17 cellular contexts compared by ENCODE assay signal in genomic region chr16:50490828-50491227, GRCh38. TPM values are rescaled to one million over a fixed set of nuclear protein-coding genes. Genes with fewer than 3 reads are reported as not detected.
A peak's percentile ranks its signal among the peaks of the same experiment; 100 is the strongest.
DNase-seq lines count a peak whose midpoint lies in the region; ATAC-seq and TF ChIP-seq lines count a peak whose summit lies in the region.
"Had no signal": no experiment of that assay in that cellular context is flagged by ENCODE, and none has a peak within 500 bp of the region (broad histone marks: within the 10 kb centered on the region; RNA-seq: fewer than 3 reads in every experiment).

No MANE protein-coding gene starts in this region.

- H3K4me1 ChIP-seq in SK-N-SH (ENCODE audit: control insufficient read depth in 1 of 2, insufficient read depth in 2 of 2, low read depth in 1 of 2, low read length in 1 of 2) (no peaks in the 10 kb centered on the region), Karpas-422 (ENCODE audit: low read length) (no peaks in the 10 kb centered on the region), smooth muscle cell (ENCODE audit: low read depth) (no peaks in the 10 kb centered on the region), neuronal stem cell (ENCODE audit: control insufficient read depth in 2 of 2, insufficient read depth in 1 of 2, low read depth in 1 of 2, low read length in 2 of 2) (no peaks in the 10 kb centered on the region)
- H3K4me1 ChIP-seq: BLaER1 treated with 17β-estradiol and CSF1 and Interleukin-3, amounts not matched to agents 10 nM and 100 nM had no signal

- no peak for TF ChIP-seq RAD21 in SK-N-SH (IDR thresholded peaks at IDR 0.05; ENCODE audit: low read length)

- H3K27ac ChIP-seq in SK-N-SH (ENCODE audit: low read depth in 2 of 2, low read length in 1 of 2) (no peak overlapping the region), Karpas-422 (ENCODE audit: low read length) (no peak overlapping the region), smooth muscle cell (ENCODE audit: low read depth) (no peak overlapping the region), neuronal stem cell (replicated peaks; ENCODE audit: low read length) (no peak overlapping the region)
- H3K27ac ChIP-seq: 22Rv1; BLaER1 treated with 17β-estradiol and CSF1 and Interleukin-3, amounts not matched to agents 10 nM and 100 nM had no signal

- POLR2A ChIA-PET in SK-N-SH (lab: Yijun Ruan, JAX) = no interaction called here

- H2AK5ac ChIP-seq in neuronal stem cell (ENCODE audit: low read depth, low read length) = no peak overlapping the region

- no peak overlapping the region for H4K8ac ChIP-seq in neuronal stem cell (ENCODE audit: low read depth, low read length)

- H3K4ac ChIP-seq in neuronal stem cell (ENCODE audit: low read length) = no peak overlapping the region

- no peak overlapping the region for H2BK15ac ChIP-seq in neuronal stem cell (ENCODE audit: low read length)

- 38% methylated on average over 2 of the region's 2 CpGs for WGBS in SK-N-SH (ENCODE audit: low lambda C conversion rate)
- WGBS in smooth muscle cell (ENCODE audit: low lambda C conversion rate) = 97% methylated on average over 2 of the region's 2 CpGs
- no CpG with 5 or more reads among the region's 2 CpGs for whole genome bisulfite sequencing in neuronal stem cell (ENCODE audit: extremely low coverage in 2 of 2, insufficient read length in 2 of 2, insufficient replicate concordance in 1 of 2), 2 donors

- ATAC-seq in SK-N-SH treated with all-trans-retinoic acid at 6 μM for 48 hours = no peak
- ATAC-seq: CD8-positive, alpha-beta T cell; HCT116 had no signal

- H3K23ac ChIP-seq in neuronal stem cell (ENCODE audit: low read depth, low read length, poor library complexity) = no peak overlapping the region

- no peak overlapping the region for H3K18ac ChIP-seq in neuronal stem cell (ENCODE audit: low read length)

- H3F3A ChIP-seq in SK-N-SH (replicated peaks; ENCODE audit: insufficient read depth) (no peaks in the 10 kb centered on the region), smooth muscle cell (ENCODE audit: low read depth) (no peaks in the 10 kb centered on the region)

- H2AFZ ChIP-seq in SK-N-SH (ENCODE audit: low read depth) = no peak overlapping the region
- H2AFZ ChIP-seq in Karpas-422 (ENCODE audit: low read length) = no peak overlapping the region
- H2AFZ ChIP-seq in smooth muscle cell (ENCODE audit: low read depth) = no peak overlapping the region
- H2AFZ ChIP-seq in neuronal stem cell (ENCODE audit: low read length) = no peak overlapping the region

- H3K4me3 ChIP-seq in SK-N-SH (ENCODE audit: low read depth in 2 of 2, low read length in 1 of 2) = no peak overlapping the region
- no peak overlapping the region for H3K4me3 ChIP-seq in Karpas-422 (ENCODE audit: low read length)
- H3K4me3 ChIP-seq in smooth muscle cell = no peak overlapping the region
- H3K4me3 ChIP-seq in neuronal stem cell (ENCODE audit: low read length in 2 of 2) = no peak overlapping the region
- H3K4me3 ChIP-seq: BLaER1 treated with 17β-estradiol and CSF1 and Interleukin-3, amounts not matched to agents 10 nM and 100 nM had no signal

- H3K9me3 ChIP-seq in SK-N-SH (no peaks in the 10 kb centered on the region), Karpas-422 (ENCODE audit: low read length) (no peaks in the 10 kb centered on the region), smooth muscle cell (replicated peaks; ENCODE audit: low read depth) (no peaks in the 10 kb centered on the region), neuronal stem cell (replicated peaks in 1 of 2; ENCODE audit: control insufficient read depth in 2 of 2, insufficient read depth in 1 of 2, low read depth in 1 of 2, low read length in 2 of 2) (no peaks in the 10 kb centered on the region)

- TF ChIP-seq CTCF in SK-N-SH (IDR thresholded peaks at IDR 0.05) = no peak
- TF ChIP-seq CTCF in smooth muscle cell (IDR thresholded peaks at IDR 0.05; ENCODE audit: borderline replicate concordance, insufficient read depth, poor library complexity, severe bottlenecking) = no peak

- no peak overlapping the region for H2BK120ac ChIP-seq in neuronal stem cell (ENCODE audit: low read depth, low read length)

- no peak for DNase-seq in SK-N-SH
- peak; percentile 1 for DNase-seq in GM03348 (ENCODE audit: low spot score)
- DNase-seq in Karpas-422 = peak; percentile 6
- peak; percentile 7 for DNase-seq in iPS-NIHi7 (ENCODE audit: extremely low spot score)
- no peak for DNase-seq in smooth muscle cell (lab: John Stamatoyannopoulos, UW; ENCODE audit: unreplicated experiment)
- no peak for DNase-seq in neuronal stem cell (ENCODE audit: low spot score)
- no peak for DNase-seq in glomerular visceral epithelial cell (ENCODE audit: extremely low spot score)
- DNase-seq: Calu3, DMS79 treated with DMSO at 0.1 percent for 48 hours, GF-D8, HFFc6 had no signal

- no peaks in the 10 kb centered on the region for H3K79me1 ChIP-seq in neuronal stem cell (ENCODE audit: low read depth, low read length)

- no peak overlapping the region for H2BK5ac ChIP-seq in neuronal stem cell (ENCODE audit: low read length)

- no peaks in the 10 kb centered on the region for H3K9me2 ChIP-seq in SK-N-SH
- H3K9me2 ChIP-seq in Karpas-422 (replicated peaks; ENCODE audit: insufficient read depth, low read length) = 0 out of 2 replicates have a peak, but pooled peaks cover 5% of the 10 kb centered on the region

- H3K9ac ChIP-seq in SK-N-SH (no peak overlapping the region), Karpas-422 (ENCODE audit: low read length) (no peak overlapping the region), smooth muscle cell (ENCODE audit: low read depth) (no peak overlapping the region), neuronal stem cell (ENCODE audit: low read depth, low read length, poor library complexity) (no peak overlapping the region)
- H3K9ac ChIP-seq: BLaER1 treated with 17β-estradiol and CSF1 and Interleukin-3, amounts not matched to agents 10 nM and 100 nM had no signal

- H3K4me2 ChIP-seq in SK-N-SH = no peak overlapping the region
- no peak overlapping the region for H3K4me2 ChIP-seq in Karpas-422 (ENCODE audit: low read depth, low read length, poor library complexity, severe bottlenecking)
- H3K4me2 ChIP-seq in smooth muscle cell = no peak overlapping the region
- H3K4me2 ChIP-seq in neuronal stem cell (ENCODE audit: insufficient read depth, low read length, poor library complexity, severe bottlenecking) = no peak overlapping the region
- H3K4me2 ChIP-seq: BLaER1 treated with 17β-estradiol and CSF1 and Interleukin-3, amounts not matched to agents 10 nM and 100 nM had no signal

- H3K27me3 ChIP-seq in SK-N-SH (ENCODE audit: insufficient read depth) (no peaks in the 10 kb centered on the region), Karpas-422 (ENCODE audit: low read length) (no peaks in the 10 kb centered on the region; the same call in 1 of the 2 replicates), smooth muscle cell (ENCODE audit: low read depth) (no peaks in the 10 kb centered on the region), neuronal stem cell (ENCODE audit: control insufficient read depth in 3 of 3, insufficient read depth in 3 of 3, low read depth in 1 of 3, low read length in 3 of 3) (no peaks in the 10 kb centered on the region)
- H3K27me3 ChIP-seq: BLaER1 treated with 17β-estradiol and CSF1 and Interleukin-3, amounts not matched to agents 10 nM and 100 nM had no signal

- no peak overlapping the region for H3K14ac ChIP-seq in neuronal stem cell (ENCODE audit: low read length)

- H4K20me1 ChIP-seq in SK-N-SH (ENCODE audit: insufficient read depth) (no peaks in the 10 kb centered on the region), Karpas-422 (ENCODE audit: insufficient read depth, low read depth, low read length) (no peaks in the 10 kb centered on the region), smooth muscle cell (ENCODE audit: low read depth) (no peaks in the 10 kb centered on the region)
- H4K20me1 ChIP-seq: BLaER1 treated with 17β-estradiol and CSF1 and Interleukin-3, amounts not matched to agents 10 nM and 100 nM had no signal

- no peak overlapping the region for H4K91ac ChIP-seq in neuronal stem cell (ENCODE audit: low read depth, low read length, poor library complexity)

- no peak for TF ChIP-seq EP300 in SK-N-SH (IDR thresholded peaks at IDR 0.05; ENCODE audit: borderline replicate concordance in 1 of 2, low read depth in 1 of 2, low read length in 1 of 2)

- no peak overlapping the region for H2BK12ac ChIP-seq in neuronal stem cell (ENCODE audit: low read length)

- H3K36me3 ChIP-seq in SK-N-SH (replicated peaks in 1 of 2; ENCODE audit: control insufficient read depth in 1 of 2, insufficient read depth in 2 of 2, low read length in 1 of 2) (no peaks in the 10 kb centered on the region), Karpas-422 (ENCODE audit: insufficient read depth, low read length) (no peaks in the 10 kb centered on the region), smooth muscle cell (ENCODE audit: low read depth) (no peaks in the 10 kb centered on the region), neuronal stem cell (replicated peaks in 1 of 2; ENCODE audit: control insufficient read depth in 2 of 2, insufficient read depth in 2 of 2, low read length in 2 of 2) (no peaks in the 10 kb centered on the region)
- H3K36me3 ChIP-seq: BLaER1 treated with 17β-estradiol and CSF1 and Interleukin-3, amounts not matched to agents 10 nM and 100 nM had no signal

- CTCF ChIA-PET in SK-N-SH (lab: Yijun Ruan, JAX) = no interaction called here

- no peaks in the 10 kb centered on the region for H3K79me2 ChIP-seq in SK-N-SH (ENCODE audit: insufficient read depth)
- no peaks in the 10 kb centered on the region for H3K79me2 ChIP-seq in Karpas-422 (ENCODE audit: low read length)
- no peaks in the 10 kb centered on the region for H3K79me2 ChIP-seq in smooth muscle cell (ENCODE audit: low read depth)

TF ChIP-seq in SK-N-SH, 30 proteins besides CTCF, POLR2A, EP300 and RAD21 (continues in another document):
- TF ChIP-seq RFX5 (IDR thresholded peaks at IDR 0.05; ENCODE audit: low read length) = peak; percentile 76
- no peak for TF ChIP-seq FOXJ3 (CRISPR knock-in tag; IDR thresholded peaks at IDR 0.05)
- no peak for TF ChIP-seq EZH2phosphoT487 (IDR thresholded peaks at IDR 0.05; ENCODE audit: borderline replicate concordance, low read depth)

TF ChIP-seq in SK-N-SH treated with all-trans-retinoic acid at 6 μM for 48 hours, 23 proteins besides CTCF, POLR2A, EP300 and RAD21 (continues in another document):
- TF ChIP-seq ARNTL (CRISPR knock-in tag; IDR thresholded peaks at IDR 0.05; ENCODE audit: borderline replicate concordance, low read depth) (no peak), RARB (CRISPR knock-in tag; IDR thresholded peaks at IDR 0.05) (no peak)

RNA-seq across cellular contexts. Expression of gene NKD1, which starts 57.4 kb away (rescaled TPM):
- polyA plus RNA-seq in SK-N-SH (2012; rRNA removed) = 0.02 and 0.13 TPM in 2 replicates
- 0.03 and 0.16 TPM in 2 replicates for polyA plus RNA-seq in SK-N-SH (2012; cell fraction: cytosol; rRNA removed)
- 0.04 and 0.05 TPM in 2 replicates for polyA plus RNA-seq in SK-N-SH (2012; cell fraction: nucleus; rRNA removed)
- total RNA-seq in Karpas-422 (2014; rRNA removed; shearing (Covaris generic); ENCODE audit: low replicate concordance) = not detected in 2 replicates
- 4.5 and 5.6 TPM in 2 replicates for total RNA-seq in smooth muscle cell
- polyA plus RNA-seq in smooth muscle cell = 8.8 and 18.8 TPM in 2 replicates
- 1.4 TPM for polyA plus RNA-seq in neuronal stem cell (2013, experiment 1 of 2)
- 1.7 TPM for polyA plus RNA-seq in neuronal stem cell (2013, experiment 2 of 2)
- total RNA-seq: HFFc6 had no signal
- polyA plus RNA-seq: AG04450 had no signal

Comparison
In these comparisons a context has a peak if more than half of its experiments do, and no peak if none do; other contexts are left out.
1. DNase-seq: peak in GM03348 (single experiment), Karpas-422 (single experiment) and iPS-NIHi7 (single experiment); none in SK-N-SH (single experiment), smooth muscle cell (single experiment), neuronal stem cell (single experiment) and glomerular visceral epithelial cell (single experiment).